ENCODE assay signal across 1 cellular context in the genomic region with DNA sequence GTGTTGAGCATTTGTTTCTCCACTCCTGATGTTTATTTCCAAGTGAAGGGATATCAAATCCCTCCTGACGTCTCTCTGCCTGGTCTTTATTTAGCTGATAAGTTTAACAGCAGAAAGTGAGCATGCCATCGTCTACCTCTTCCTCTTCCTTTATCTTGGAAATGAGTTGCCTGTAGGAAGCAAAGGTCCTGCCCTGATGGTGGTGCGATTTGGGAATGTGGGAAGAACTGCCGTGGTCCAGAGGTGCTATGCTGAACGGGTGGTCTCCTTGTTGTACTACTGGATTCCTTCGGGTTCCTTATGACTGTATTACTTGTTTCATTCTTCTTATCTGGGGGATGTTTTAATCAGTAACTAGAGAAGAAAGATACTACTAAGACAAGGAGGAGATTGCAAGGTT.
TF ChIP-seq lines count a peak whose summit lies in the region.

No MANE protein-coding gene starts in this region.

TF ChIP-seq in H1, 55 proteins besides CTCF, POLR2A, EP300 and RAD21:
- no peak for TF ChIP-seq RBBP5 (IDR thresholded peaks at IDR 0.05; ENCODE audit: borderline replicate concordance, low read depth, low read length)
- no peak for TF ChIP-seq RNF2 (IDR thresholded peaks at IDR 0.05; ENCODE audit: borderline replicate concordance, low read depth, low read length, missing control alignments, poor library complexity, severe bottlenecking)
- TF ChIP-seq PHF8 (conservative IDR thresholded peaks at IDR 0.05; ENCODE audit: low read depth, low read length), result no peak
- TF ChIP-seq E2F6 (IDR thresholded peaks at IDR 0.05), result no peak
- no peak for TF ChIP-seq SP1 (IDR thresholded peaks at IDR 0.05; ENCODE audit: low read depth, low read length)
- no peak for TF ChIP-seq KDM5A (IDR thresholded peaks at IDR 0.05; ENCODE audit: low read length)
- no peak for TF ChIP-seq SIRT6 (IDR thresholded peaks at IDR 0.05; ENCODE audit: low read length)
- no peak for TF ChIP-seq BACH1 (IDR thresholded peaks at IDR 0.05; ENCODE audit: low read length)
- TF ChIP-seq BCL11A (IDR thresholded peaks at IDR 0.05; ENCODE audit: low read depth in 2 of 2, low read length in 2 of 2), result no peak
- no peak for TF ChIP-seq GABPA (IDR thresholded peaks at IDR 0.05; ENCODE audit: borderline replicate concordance, insufficient read depth, low read length)
- no peak for TF ChIP-seq EZH2 (IDR thresholded peaks at IDR 0.05; ENCODE audit: low read depth, low read length, severe bottlenecking)
- TF ChIP-seq TCF12 (IDR thresholded peaks at IDR 0.05; ENCODE audit: low read depth, low read length), result no peak
- TF ChIP-seq TAF1 (IDR thresholded peaks at IDR 0.05; ENCODE audit: low read depth, low read length), result no peak
- no peak for TF ChIP-seq CBX8 (IDR thresholded peaks at IDR 0.05; ENCODE audit: borderline replicate concordance, low read depth, low read length)
- TF ChIP-seq SP2 (IDR thresholded peaks at IDR 0.05; ENCODE audit: low read length), result no peak
- TF ChIP-seq POLR2AphosphoS5 (IDR thresholded peaks at IDR 0.05; ENCODE audit: low read depth, low read length), result no peak
